In the genomic region with DNA sequence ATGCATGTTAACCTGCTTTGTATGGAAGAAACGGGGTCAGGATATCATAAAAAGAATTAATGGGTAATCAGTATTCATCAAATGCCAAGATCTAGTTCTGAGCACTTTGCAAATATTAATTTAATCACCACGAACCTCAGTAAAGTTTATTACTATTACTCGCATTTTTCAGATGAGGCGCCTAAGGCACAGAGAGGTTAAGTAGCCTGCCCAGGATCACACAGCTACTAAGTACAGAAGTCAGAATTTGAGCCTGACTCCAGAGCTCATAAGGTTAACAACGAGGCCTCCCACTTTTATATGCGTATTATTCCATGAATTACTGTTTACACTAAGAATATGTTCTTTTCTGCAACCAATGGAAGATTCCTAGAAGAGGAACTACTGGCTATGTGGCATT, we compare ENCODE assay signal across 9 cellular contexts.
DNase-seq lines count a peak whose midpoint lies in the region; ATAC-seq, FAIRE-seq and TF ChIP-seq lines count a peak whose summit lies in the region.
"Had no signal": no experiment of that assay in that cellular context is flagged by ENCODE, and none has a peak within 500 bp of the region (broad histone marks: within the 10 kb centered on the region; RNA-seq: fewer than 3 reads in every experiment).

No MANE protein-coding gene starts in this region.

- H3K4me1 ChIP-seq in DND-41 (ENCODE audit: insufficient read depth, low read length) (peaks cover 17% of the 10 kb centered on the region), OCI-LY3 (ENCODE audit: low read length) (peaks cover 20% of the 10 kb centered on the region), H1 (replicated peaks in 1 of 4; ENCODE audit: control insufficient read depth in 3 of 4, insufficient read depth in 4 of 4, low read length in 3 of 4) (peaks cover 0 to 11% (median 4%) of the 10 kb centered on the region in 4 experiments; a peak in 5 of 7 replicates), rectal smooth muscle tissue (ENCODE audit: control insufficient read depth, insufficient read depth, low read length) (peaks cover 10% of the 10 kb centered on the region), mucosa of descending colon (ENCODE audit: low read depth) (peaks cover 24% of the 10 kb centered on the region)

- no peak overlapping the region for H3K9ac ChIP-seq in DND-41 (ENCODE audit: low read depth, low read length)
- peak overlapping the region; percentile 75 for H3K9ac ChIP-seq in OCI-LY3 (ENCODE audit: low read length)
- no peak overlapping the region for H3K9ac ChIP-seq in H1 (replicated peaks in 1 of 4; ENCODE audit: extremely low read depth in 1 of 4, low read depth in 3 of 4, low read length in 3 of 4)
- no peak overlapping the region for H3K9ac ChIP-seq in rectal smooth muscle tissue (ENCODE audit: low read length)

- TF ChIP-seq RAD21 in H1 (IDR thresholded peaks at IDR 0.05 in 1 of 2, conservative IDR thresholded peaks at IDR 0.05 in 1 of 2; ENCODE audit: low read depth in 2 of 2, low read length in 2 of 2), result no peak

- no peak overlapping the region for H2BK15ac ChIP-seq in H1 (ENCODE audit: low read length)

- peaks cover 3% of the 10 kb centered on the region for H3K4me1 Mint-ChIP-seq in progenitor cell of endocrine pancreas (ENCODE audit: low read depth)

- peaks cover 14% of the 10 kb centered on the region for H3K27me3 Mint-ChIP-seq in progenitor cell of endocrine pancreas

- no peak for TF ChIP-seq POLR2A in H1 (IDR thresholded peaks at IDR 0.05; ENCODE audit: control extremely low read depth in 1 of 2, low read depth in 2 of 2, low read length in 2 of 2)

- no peak overlapping the region for H3K27ac Mint-ChIP-seq in progenitor cell of endocrine pancreas

- H2BK20ac ChIP-seq in H1 (ENCODE audit: low read length), result no peak overlapping the region

- no peak overlapping the region; the same call in 1 of the 2 replicates for H2BK12ac ChIP-seq in H1 (ENCODE audit: low read depth, low read length)

- 0 out of 2 replicates have a peak overlapping the region, but pooled peaks have one; percentile 55 for H3K18ac ChIP-seq in H1 (ENCODE audit: extremely low read depth, low read length)

- no peak overlapping the region for H4K8ac ChIP-seq in H1 (ENCODE audit: extremely low read depth, insufficient read depth, low read length)

- no peak overlapping the region for H4K5ac ChIP-seq in H1 (ENCODE audit: insufficient read length, low read depth, low read length)

- no peak overlapping the region for H3K4me3 ChIP-seq in DND-41 (ENCODE audit: low read depth in 1 of 2, low read length in 2 of 2)
- peak overlapping the region; percentile 90 for H3K4me3 ChIP-seq in OCI-LY3 (ENCODE audit: low read length)
- peak overlapping the region in 3 of 4 experiments; percentile 45 to 69 (median 59); a peak in 3 of 8 replicates for H3K4me3 ChIP-seq in H1 (ENCODE audit: extremely low read depth in 1 of 4, insufficient read depth in 2 of 4, low read depth in 3 of 4, low read length in 4 of 4)
- H3K4me3 ChIP-seq in rectal smooth muscle tissue (ENCODE audit: low read length), result no peak overlapping the region
- no peak overlapping the region for H3K4me3 ChIP-seq in mucosa of descending colon

- H3K9me3 Mint-ChIP-seq in progenitor cell of endocrine pancreas (ENCODE audit: low read depth), result no peaks in the 10 kb centered on the region

- no peaks in the 10 kb centered on the region for H3K79me2 ChIP-seq in DND-41 (ENCODE audit: insufficient read depth, low read length)
- H3K79me2 ChIP-seq in OCI-LY3 (ENCODE audit: low read length), result no peaks in the 10 kb centered on the region
- no peaks in the 10 kb centered on the region for H3K79me2 ChIP-seq in H1 (ENCODE audit: control insufficient read depth in 1 of 2, insufficient read depth in 2 of 2, low read length in 2 of 2)

- FAIRE-seq in H1 (lab: Jason Lieb, UNC), result no peak

- H3K14ac ChIP-seq in H1 (ENCODE audit: insufficient read length), result no peak overlapping the region

- WGBS in H1 (ENCODE audit: extremely low coverage in 1 of 2, insufficient coverage in 1 of 2, insufficient read length in 1 of 2, insufficient replicate concordance in 2 of 2, low coverage in 1 of 2, low lambda C conversion rate in 2 of 2, missing lambda C conversion rate in 1 of 2), 2 experiments, result 90% methylated on average over 6 of the region's 6 CpGs; no CpG with 5 or more reads in 1 of the 2 experiments

- no peak for TF ChIP-seq CTCF in DND-41 (IDR thresholded peaks at IDR 0.05; ENCODE audit: borderline replicate concordance, extremely low read depth, low read length, poor library complexity, severe bottlenecking)
- no peak for TF ChIP-seq CTCF in OCI-LY3 (IDR thresholded peaks at IDR 0.05; ENCODE audit: low read depth, low read length)
- no peak for TF ChIP-seq CTCF in H1 (IDR thresholded peaks at IDR 0.05; ENCODE audit: control extremely low read depth in 1 of 3, insufficient read depth in 1 of 3, low read depth in 1 of 3, low read length in 3 of 3)
- TF ChIP-seq CTCF in mucosa of descending colon (IDR thresholded peaks at IDR 0.05), result no peak
- TF ChIP-seq CTCF in progenitor cell of endocrine pancreas (IDR thresholded peaks at IDR 0.05; ENCODE audit: unreplicated experiment), result no peak

- peaks cover 8% of the 10 kb centered on the region for H3K23me2 ChIP-seq in H1 (ENCODE audit: low read depth, low read length)

- H3K4me3 Mint-ChIP-seq in progenitor cell of endocrine pancreas (ENCODE audit: low read depth), result no peak overlapping the region

- no peak overlapping the region for H3K4me2 ChIP-seq in DND-41 (ENCODE audit: insufficient read depth, low read length)
- peak overlapping the region; percentile 71 for H3K4me2 ChIP-seq in OCI-LY3 (ENCODE audit: low read length)
- H3K4me2 ChIP-seq in H1 (ENCODE audit: insufficient read depth in 1 of 2, low read depth in 2 of 2, low read length in 2 of 2), result peak overlapping the region; percentile 79 to 85; a peak in 3 of 4 replicates

- H3K4ac ChIP-seq in H1 (replicated peaks; ENCODE audit: insufficient read length, low read depth, low read length), result peak overlapping the region; percentile 63

- H3K36me3 ChIP-seq in DND-41 (ENCODE audit: insufficient read depth, low read length), result no peaks in the 10 kb centered on the region
- peaks cover 3% of the 10 kb centered on the region for H3K36me3 ChIP-seq in OCI-LY3 (replicated peaks; ENCODE audit: low read depth, low read length)
- H3K36me3 ChIP-seq in H1 (ENCODE audit: control insufficient read depth in 2 of 4, insufficient read depth in 4 of 4, low read length in 3 of 4), result no peaks in the 10 kb centered on the region
- H3K36me3 ChIP-seq in rectal smooth muscle tissue (ENCODE audit: control insufficient read depth, insufficient read depth, low read length), result no peaks in the 10 kb centered on the region
- no peaks in the 10 kb centered on the region for H3K36me3 ChIP-seq in mucosa of descending colon (ENCODE audit: low read depth)

- H2AK5ac ChIP-seq in H1 (ENCODE audit: low read depth, low read length), result no peak overlapping the region

- H3K23ac ChIP-seq in H1 (ENCODE audit: insufficient read length), result no peak overlapping the region

- H3K79me1 ChIP-seq in H1 (ENCODE audit: low read depth, low read length), result no peaks in the 10 kb centered on the region

- DNase-seq in DND-41 (no peak), H1 (ENCODE audit: low read depth in 1 of 2, low spot score in 2 of 2) (no peak), mucosa of descending colon (no peak), progenitor cell of endocrine pancreas (ENCODE audit: low spot score, unreplicated experiment) (no peak)
- DNase-seq: NCI-H1694 had no signal

- intact Hi-C loops in mucosa of descending colon (cut with DNase I, micrococcal nuclease), result loop anchor here in 1 of 2 donors (5.0 to 10.0 kb wide), 2 partner anchors 110 to 278 kb away; a partner anchor contains a TSS

- H4K20me1 ChIP-seq in DND-41 (ENCODE audit: insufficient read depth, low read length) (no peaks in the 10 kb centered on the region), OCI-LY3 (ENCODE audit: insufficient read depth, low read length) (no peaks in the 10 kb centered on the region), H1 (replicated peaks in 1 of 2; ENCODE audit: control insufficient read depth in 1 of 2, insufficient read depth in 2 of 2, low read length in 2 of 2) (no peaks in the 10 kb centered on the region)

- POLR2A ChIA-PET in H1 (lab: Charles Lee; ENCODE audit: partially characterized antibody), result interaction anchor here (0.6 to 1.1 kb wide), 2 partner anchors 9 to 1326 kb away, joined by 4 read pairs; no protein-coding TSS in a partner anchor

- no peak for TF ChIP-seq EP300 in H1 (IDR thresholded peaks at IDR 0.05; ENCODE audit: borderline replicate concordance in 1 of 2, low read depth in 2 of 2, low read length in 2 of 2)

- H3K27me3 ChIP-seq in DND-41 (ENCODE audit: insufficient read depth, low read length, poor library complexity), result no peaks in the 10 kb centered on the region
- no peaks in the 10 kb centered on the region for H3K27me3 ChIP-seq in OCI-LY3 (ENCODE audit: low read depth, low read length)
- no peaks in the 10 kb centered on the region; a peak in 2 of 7 replicates for H3K27me3 ChIP-seq in H1 (replicated peaks in 1 of 4; ENCODE audit: control insufficient read depth in 3 of 4, extremely low read depth in 1 of 4, insufficient read depth in 3 of 4, low read length in 3 of 4)
- no peaks in the 10 kb centered on the region for H3K27me3 ChIP-seq in rectal smooth muscle tissue (ENCODE audit: control insufficient read depth, insufficient read depth, low read length)

- peak overlapping the region; percentile 76 for H4K91ac ChIP-seq in H1 (replicated peaks; ENCODE audit: insufficient read length, low read length)

- H2AFZ ChIP-seq in DND-41 (ENCODE audit: low read depth, low read length) (no peak overlapping the region), OCI-LY3 (ENCODE audit: low read depth, low read length) (no peak overlapping the region), H1 (ENCODE audit: low read length) (no peak overlapping the region)

- no peaks in the 10 kb centered on the region for H3K36me3 Mint-ChIP-seq in progenitor cell of endocrine pancreas (ENCODE audit: insufficient read depth)

- no peak for ATAC-seq in DND-41 (ENCODE audit: insufficient read depth, low read depth)
- no peak for ATAC-seq in mucosa of descending colon
- no peak for ATAC-seq in HG03565 (IDR thresholded peaks at IDR 0.05; ENCODE audit: unreplicated experiment)
- no peak for ATAC-seq in HG03571 (IDR thresholded peaks at IDR 0.05; ENCODE audit: unreplicated experiment)

- H3K27ac ChIP-seq in DND-41 (ENCODE audit: low read length) (peak overlapping the region; percentile 60; the same call in 1 of the 2 replicates), OCI-LY3 (ENCODE audit: low read length) (peak overlapping the region; percentile 68), H1 (ENCODE audit: low read depth, low read length) (no peak overlapping the region), rectal smooth muscle tissue (ENCODE audit: low read depth, low read length) (peak overlapping the region; percentile 88)

- no peak overlapping the region for H2BK5ac ChIP-seq in H1 (ENCODE audit: low read depth, low read length)

- H3K9me3 ChIP-seq in DND-41 (ENCODE audit: insufficient read depth, low read length, severe bottlenecking) (no peaks in the 10 kb centered on the region), OCI-LY3 (ENCODE audit: insufficient read depth, low read length) (no peaks in the 10 kb centered on the region), H1 (ENCODE audit: insufficient read depth in 2 of 2, low read depth in 1 of 2, low read length in 1 of 2) (no peaks in the 10 kb centered on the region), mucosa of descending colon (no peaks in the 10 kb centered on the region)

- CTCF ChIA-PET in H1 (lab: Charles Lee; ENCODE audit: partially characterized antibody), result interaction anchor here (0.6 to 1.4 kb wide), 5 partner anchors 15 to 271 kb away, joined by 3 read pairs; no protein-coding TSS in a partner anchor

- no peak overlapping the region for H2BK120ac ChIP-seq in H1 (replicated peaks; ENCODE audit: low read depth, low read length)

- H3K56ac ChIP-seq in H1 (replicated peaks; ENCODE audit: insufficient read length, low read depth, low read length), result no peak overlapping the region

Comparison
In these comparisons a context has a peak if more than half of its experiments do, and no peak if none do; other contexts are left out.
1. H3K4me3 ChIP-seq: peak in OCI-LY3 (single experiment) and H1 (3 of 4); none in DND-41 (0 of 2), rectal smooth muscle tissue (single experiment) and mucosa of descending colon (single experiment).